ENCODE assay signal across 27 cellular contexts in genomic region chr11:121717296-121717695, GRCh38.
"Had no signal": no experiment of that assay in that cellular context is flagged by ENCODE, and none has a peak within 500 bp of the region (broad histone marks: within the 10 kb centered on the region; RNA-seq: fewer than 3 reads in every experiment).

No MANE protein-coding gene starts in this region.

- H3K9me3 ChIP-seq: gastroesophageal sphincter, heart right ventricle had no signal

- H3K4me1 Mint-ChIP-seq: activated CD4-positive, alpha-beta T cell treated with anti-CD3 and anti-CD28 coated beads, Interleukin-2, amount 10 ng/mL, durations not matched to agents 24 days and 14 days; activated CD8-positive, alpha-beta memory T cell treated with anti-CD3 and anti-CD28 coated beads, Interleukin-2, amount 10 ng/mL, durations not matched to agents 7 days and 5 days; activated naive CD8-positive, alpha-beta T cell treated with anti-CD3 and anti-CD28 coated beads for 36 hours had no signal

- DNase-seq: activated CD4-positive, alpha-beta memory T cell treated with anti-CD3 and anti-CD28 coated beads for 36 hours; activated CD4-positive, alpha-beta T cell treated with anti-CD3 and anti-CD28 coated beads for 36 hours; activated CD4-positive, alpha-beta T cell treated with anti-CD3 and anti-CD28 coated beads, Interleukin-2, amount 10 ng/mL, durations not matched to agents 24 days and 14 days; activated CD4-positive, CD25-positive, alpha-beta regulatory T cell; activated CD4-positive, CD25-positive, alpha-beta regulatory T cell treated with anti-CD3 and anti-CD28 coated beads, Interleukin-2, amount 50 U/mL, for 72 hours; activated CD8-positive, alpha-beta memory T cell treated with anti-CD3 and anti-CD28 coated beads, Interleukin-2, amount 10 ng/mL, durations not matched to agents 7 days and 5 days; activated CD8-positive, alpha-beta memory T cell treated with anti-CD3 and anti-CD28 coated beads, Interleukin-2, amount 50 U/mL, for 4 hours; activated CD8-positive, alpha-beta T cell treated with anti-CD3 and anti-CD28 coated beads, Interleukin-2, amount 10 ng/mL, durations not matched to agents 7 days and 5 days; activated effector memory CD4-positive, alpha-beta T cell treated with anti-CD3 and anti-CD28 coated beads, Interleukin-2, amount 50 U/mL, for 16 hours; activated naive CD4-positive, alpha-beta T cell treated with anti-CD3 and anti-CD28 coated beads for 36 hours; activated naive CD8-positive, alpha-beta T cell treated with anti-CD3 and anti-CD28 coated beads for 36 hours; activated T-cell treated with anti-CD3 and anti-CD28 coated beads, Interleukin-2, amount 50 U/mL, for 1 hour; activated T-cell treated with anti-CD3 and anti-CD28 coated beads, Interleukin-2, amount 50 U/mL, for 48 hours; amniotic stem cell; anterior cingulate cortex; brain microvascular endothelial cell; caudate nucleus; effector CD8-positive, alpha-beta T cell; foreskin melanocyte; heart right ventricle; T-helper 2 cell had no signal

- H3K36me3 Mint-ChIP-seq: activated CD4-positive, alpha-beta memory T cell treated with anti-CD3 and anti-CD28 coated beads for 36 hours; activated CD8-positive, alpha-beta memory T cell treated with anti-CD3 and anti-CD28 coated beads, Interleukin-2, amount 10 ng/mL, durations not matched to agents 7 days and 5 days; activated naive CD8-positive, alpha-beta T cell treated with anti-CD3 and anti-CD28 coated beads for 36 hours had no signal

- H3K27ac ChIP-seq: brain microvascular endothelial cell, epithelial cell of prostate, heart right ventricle, hepatocyte had no signal

- H3K4me3 ChIP-seq: gastroesophageal sphincter, heart right ventricle, hepatocyte had no signal

- H3K27me3 ChIP-seq: brain microvascular endothelial cell, gastroesophageal sphincter, hepatocyte had no signal

- H3K4me3 Mint-ChIP-seq: activated CD4-positive, alpha-beta memory T cell treated with anti-CD3 and anti-CD28 coated beads for 36 hours; activated CD4-positive, alpha-beta T cell treated with anti-CD3 and anti-CD28 coated beads for 36 hours; activated CD4-positive, alpha-beta T cell treated with anti-CD3 and anti-CD28 coated beads, Interleukin-2, amount 10 ng/mL, durations not matched to agents 24 days and 14 days; activated CD8-positive, alpha-beta memory T cell treated with anti-CD3 and anti-CD28 coated beads, Interleukin-2, amount 10 ng/mL, durations not matched to agents 7 days and 5 days; activated CD8-positive, alpha-beta T cell treated with anti-CD3 and anti-CD28 coated beads, Interleukin-2, amount 10 ng/mL, durations not matched to agents 7 days and 5 days; activated naive CD4-positive, alpha-beta T cell treated with anti-CD3 and anti-CD28 coated beads for 36 hours; activated naive CD4-positive, alpha-beta T cell treated with anti-CD3 and anti-CD28 coated beads, Interleukin-2, amount 50 U/mL, for 24 hours; activated naive CD8-positive, alpha-beta T cell treated with anti-CD3 and anti-CD28 coated beads for 36 hours; activated T-helper 1 cell treated with anti-CD3 and anti-CD28 coated beads, Interleukin-12 subunit alpha, Interleukin-12 subunit beta, Interleukin-2, Interleukin-4 antibody, amounts not matched to agents 30 ng/mL and 10 ng/mL and 1 ng/mL, durations not matched to agents 14 hours and 24 hours and 36 hours had no signal

- H3K4me2 ChIP-seq: hepatocyte had no signal

- H2AFZ ChIP-seq: hepatocyte had no signal

- H3K27ac Mint-ChIP-seq: activated CD4-positive, alpha-beta memory T cell treated with anti-CD3 and anti-CD28 coated beads for 36 hours; activated CD4-positive, alpha-beta T cell treated with anti-CD3 and anti-CD28 coated beads for 36 hours; activated CD4-positive, alpha-beta T cell treated with anti-CD3 and anti-CD28 coated beads, Interleukin-2, amount 10 ng/mL, durations not matched to agents 24 days and 14 days; activated CD8-positive, alpha-beta memory T cell treated with anti-CD3 and anti-CD28 coated beads, Interleukin-2, amount 10 ng/mL, durations not matched to agents 7 days and 5 days; activated CD8-positive, alpha-beta T cell treated with anti-CD3 and anti-CD28 coated beads, Interleukin-2, amount 10 ng/mL, durations not matched to agents 7 days and 5 days; activated naive CD4-positive, alpha-beta T cell treated with anti-CD3 and anti-CD28 coated beads for 36 hours; activated naive CD4-positive, alpha-beta T cell treated with anti-CD3 and anti-CD28 coated beads, Interleukin-2, amount 50 U/mL, for 24 hours; activated naive CD8-positive, alpha-beta T cell treated with anti-CD3 and anti-CD28 coated beads for 36 hours; activated T-helper 1 cell treated with anti-CD3 and anti-CD28 coated beads, Interleukin-12 subunit alpha, Interleukin-12 subunit beta, Interleukin-2, Interleukin-4 antibody, amounts not matched to agents 30 ng/mL and 10 ng/mL and 1 ng/mL, durations not matched to agents 14 hours and 24 hours and 36 hours; activated T-helper 2 cell treated with anti-CD3 and anti-CD28 coated beads, Interferon-gamma antibody, Interleukin-2, Interleukin-4, amounts not matched to agents 10 μg/mL and 5 μg/mL and 100 μg/mL, durations not matched to agents 14 hours and 24 hours and 36 hours had no signal

- ATAC-seq: activated CD4-positive, alpha-beta T cell treated with anti-CD3 and anti-CD28 coated beads for 36 hours; activated CD8-positive, alpha-beta memory T cell treated with anti-CD3 and anti-CD28 coated beads, Interleukin-2, amount 10 ng/mL, durations not matched to agents 7 days and 5 days; activated CD8-positive, alpha-beta T cell treated with anti-CD3 and anti-CD28 coated beads, Interleukin-2, amount 10 ng/mL, durations not matched to agents 7 days and 5 days; gastroesophageal sphincter; heart right ventricle had no signal

- H3K36me3 ChIP-seq: brain microvascular endothelial cell, gastroesophageal sphincter, heart right ventricle had no signal

- H3K79me2 ChIP-seq: hepatocyte had no signal

- H3K9me3 Mint-ChIP-seq: activated CD4-positive, alpha-beta memory T cell treated with anti-CD3 and anti-CD28 coated beads for 36 hours; activated naive CD4-positive, alpha-beta T cell treated with anti-CD3 and anti-CD28 coated beads for 36 hours; activated naive CD4-positive, alpha-beta T cell treated with anti-CD3 and anti-CD28 coated beads, Interleukin-2, amount 50 U/mL, for 24 hours; activated naive CD8-positive, alpha-beta T cell treated with anti-CD3 and anti-CD28 coated beads for 36 hours; activated T-helper 1 cell treated with anti-CD3 and anti-CD28 coated beads, Interleukin-12 subunit alpha, Interleukin-12 subunit beta, Interleukin-2, Interleukin-4 antibody, amounts not matched to agents 30 ng/mL and 10 ng/mL and 1 ng/mL, durations not matched to agents 14 hours and 24 hours and 36 hours; activated T-helper 2 cell treated with anti-CD3 and anti-CD28 coated beads, Interferon-gamma antibody, Interleukin-2, Interleukin-4, amounts not matched to agents 10 μg/mL and 5 μg/mL and 100 μg/mL, durations not matched to agents 14 hours and 24 hours and 36 hours had no signal
